21 cellular contexts compared by ENCODE assay signal in the genomic region with DNA sequence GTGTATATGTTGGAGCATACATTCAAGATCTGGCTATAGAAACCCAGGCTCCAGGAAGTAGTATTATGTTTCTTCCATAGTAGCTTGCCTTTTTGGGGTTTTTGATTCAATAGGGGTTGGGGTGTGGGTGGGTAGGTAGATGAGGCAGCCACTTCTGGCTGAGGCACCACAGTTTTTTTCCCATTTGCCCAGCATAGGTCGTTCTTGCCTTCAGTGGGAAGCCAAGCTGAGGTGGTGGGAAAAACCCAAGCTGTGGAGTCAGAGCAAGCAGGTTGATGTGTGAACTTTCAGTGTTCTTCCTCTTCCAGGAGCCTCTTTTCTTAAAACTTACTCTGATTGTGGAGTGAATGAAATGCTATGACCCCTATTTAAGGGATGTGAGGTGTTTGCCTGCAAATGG.
DNase-seq lines count a peak whose midpoint lies in the region; ATAC-seq and TF ChIP-seq lines count a peak whose summit lies in the region.
"Had no signal": no experiment of that assay in that cellular context is flagged by ENCODE, and none has a peak within 500 bp of the region (broad histone marks: within the 10 kb centered on the region; RNA-seq: fewer than 3 reads in every experiment).

No MANE protein-coding gene starts in this region.

- TF ChIP-seq CTCF in activated CD8-positive, alpha-beta T cell treated with anti-CD3 and anti-CD28 coated beads for 36 hours (IDR thresholded peaks at IDR 0.05): no peak
- TF ChIP-seq CTCF in A673 (conservative IDR thresholded peaks at IDR 0.05; ENCODE audit: low read depth, low read length): no peak

- no peak overlapping the region for H3K4me3 ChIP-seq in A673 (ENCODE audit: low read depth, low read length, poor library complexity, severe bottlenecking)
- H3K4me3 ChIP-seq: GM12878, HAP-1, PC-9 had no signal

- no peaks in the 10 kb centered on the region for H3K27me3 ChIP-seq in A673 (replicated peaks; ENCODE audit: insufficient read depth, low read depth, low read length, poor library complexity)

- peaks cover 30% of the 10 kb centered on the region for H3K4me1 Mint-ChIP-seq in activated CD8-positive, alpha-beta T cell treated with anti-CD3 and anti-CD28 coated beads for 36 hours (ENCODE audit: low read depth)
- no peaks in the 10 kb centered on the region for H3K4me1 Mint-ChIP-seq in activated CD8-positive, alpha-beta T cell treated with anti-CD3 and anti-CD28 coated beads, Interleukin-2, amount 10 ng/mL, durations not matched to agents 7 days and 5 days (ENCODE audit: low read depth)
- H3K4me1 Mint-ChIP-seq: CD14-positive monocyte had no signal

- ATAC-seq in activated CD8-positive, alpha-beta T cell treated with anti-CD3 and anti-CD28 coated beads for 36 hours: peak; percentile 66
- ATAC-seq in activated CD8-positive, alpha-beta T cell treated with anti-CD3 and anti-CD28 coated beads, Interleukin-2, amount 10 ng/mL, durations not matched to agents 7 days and 5 days: no peak
- ATAC-seq in left cardiac atrium: no peak
- ATAC-seq: GM12878 had no signal

- POLR2A ChIA-PET in activated CD8-positive, alpha-beta T cell treated with anti-CD3 and anti-CD28 coated beads for 36 hours (lab: Charles Lee): no interaction called here
- POLR2A ChIA-PET in activated CD8-positive, alpha-beta T cell treated with anti-CD3 and anti-CD28 coated beads, Interleukin-2, amount 10 ng/mL, durations not matched to agents 7 days and 5 days (lab: Charles Lee): no interaction called here
- POLR2A ChIA-PET in A673 (lab: Charles Lee; ENCODE audit: low non-redundant PET): no interaction called here

- no peak overlapping the region for H3K4me3 Mint-ChIP-seq in activated CD8-positive, alpha-beta T cell treated with anti-CD3 and anti-CD28 coated beads for 36 hours
- H3K4me3 Mint-ChIP-seq in activated CD8-positive, alpha-beta T cell treated with anti-CD3 and anti-CD28 coated beads, Interleukin-2, amount 10 ng/mL, durations not matched to agents 7 days and 5 days: no peak overlapping the region
- H3K4me3 Mint-ChIP-seq: CD14-positive monocyte had no signal

- BruUV-seq in A673 (replicated peaks; lab: Mats Ljungman, UMichigan): no TSS peak

- no peaks in the 10 kb centered on the region for H3K9me3 ChIP-seq in A673 (ENCODE audit: low read depth, low read length, poor library complexity, severe bottlenecking)
- H3K9me3 ChIP-seq: HAP-1 had no signal

- no peaks in the 10 kb centered on the region for H3K36me3 Mint-ChIP-seq in activated CD8-positive, alpha-beta T cell treated with anti-CD3 and anti-CD28 coated beads for 36 hours (ENCODE audit: low read depth)
- no peaks in the 10 kb centered on the region for H3K36me3 Mint-ChIP-seq in activated CD8-positive, alpha-beta T cell treated with anti-CD3 and anti-CD28 coated beads, Interleukin-2, amount 10 ng/mL, durations not matched to agents 7 days and 5 days (ENCODE audit: low read depth)
- H3K36me3 Mint-ChIP-seq: CD14-positive monocyte had no signal

- H3K27ac ChIP-seq in A673 (ENCODE audit: low read depth, low read length, poor library complexity, severe bottlenecking): no peak overlapping the region
- H3K27ac ChIP-seq: PC-9 had no signal

- no peak overlapping the region for H3K27ac Mint-ChIP-seq in activated CD8-positive, alpha-beta T cell treated with anti-CD3 and anti-CD28 coated beads for 36 hours
- H3K27ac Mint-ChIP-seq in activated CD8-positive, alpha-beta T cell treated with anti-CD3 and anti-CD28 coated beads, Interleukin-2, amount 10 ng/mL, durations not matched to agents 7 days and 5 days: no peak overlapping the region
- H3K27ac Mint-ChIP-seq: CD14-positive monocyte had no signal

- no peaks in the 10 kb centered on the region for H3K36me3 ChIP-seq in A673 (ENCODE audit: insufficient read depth, low read length, poor library complexity, severe bottlenecking)
- H3K36me3 ChIP-seq: HAP-1 had no signal

- no peaks in the 10 kb centered on the region for H3K4me1 ChIP-seq in A673 (ENCODE audit: insufficient read depth, low read length, poor library complexity, severe bottlenecking)
- H3K4me1 ChIP-seq: HAP-1 had no signal

- no peaks in the 10 kb centered on the region for H3K9me3 Mint-ChIP-seq in activated CD8-positive, alpha-beta T cell treated with anti-CD3 and anti-CD28 coated beads for 36 hours
- H3K9me3 Mint-ChIP-seq in activated CD8-positive, alpha-beta T cell treated with anti-CD3 and anti-CD28 coated beads, Interleukin-2, amount 10 ng/mL, durations not matched to agents 7 days and 5 days (ENCODE audit: insufficient read depth): no peaks in the 10 kb centered on the region

- CTCF ChIA-PET in activated CD8-positive, alpha-beta T cell treated with anti-CD3 and anti-CD28 coated beads for 36 hours (lab: Charles Lee): no interaction called here
- CTCF ChIA-PET in activated CD8-positive, alpha-beta T cell treated with anti-CD3 and anti-CD28 coated beads, Interleukin-2, amount 10 ng/mL, durations not matched to agents 7 days and 5 days (lab: Charles Lee): no interaction called here
- CTCF ChIA-PET in A673 (lab: Charles Lee): no interaction called here

- no peaks in the 10 kb centered on the region for H3K27me3 Mint-ChIP-seq in activated CD8-positive, alpha-beta T cell treated with anti-CD3 and anti-CD28 coated beads for 36 hours
- no peaks in the 10 kb centered on the region for H3K27me3 Mint-ChIP-seq in activated CD8-positive, alpha-beta T cell treated with anti-CD3 and anti-CD28 coated beads, Interleukin-2, amount 10 ng/mL, durations not matched to agents 7 days and 5 days (ENCODE audit: low read depth)

- intact Hi-C loops in activated CD8-positive, alpha-beta T cell treated with anti-CD3 and anti-CD28 coated beads for 36 hours (cut with micrococcal nuclease): no loop called here
- intact Hi-C loops in left cardiac atrium (cut with DNase I) (no loop called here), A673 (cut with micrococcal nuclease; ENCODE audit: unreplicated experiment) (no loop called here)

- peak; percentile 48 for DNase-seq in activated CD8-positive, alpha-beta T cell treated with anti-CD3 and anti-CD28 coated beads for 36 hours
- DNase-seq in activated CD8-positive, alpha-beta T cell treated with anti-CD3 and anti-CD28 coated beads, Interleukin-2, amount 10 ng/mL, durations not matched to agents 7 days and 5 days: no peak
- DNase-seq in stimulated activated CD4-positive, alpha-beta T cell treated with anti-CD3 and anti-CD28 coated beads, Interleukin-15, amount 100 ng/mL, for 24 hours: peak; percentile 48
- DNase-seq in stimulated activated CD4-positive, alpha-beta T cell treated with anti-CD3 and anti-CD28 coated beads, Interleukin-4, amount 100 ng/mL, for 1 hour: no peak
- DNase-seq in stimulated activated CD4-positive, alpha-beta T cell treated with anti-CD3 and anti-CD28 coated beads, TNF-alpha, amount 100 ng/mL, for 24 hours (ENCODE audit: low read depth in 3 of 3): peak in 2 of 3 experiments; percentile 5 to 26
- DNase-seq in left cardiac atrium: no peak
- DNase-seq in A673 (ENCODE audit: low spot score): no peak
- DNase-seq: ACHN, AML-193, DMS 273 treated with DMSO at 0.1 percent for 48 hours, GDM1, IMR-90, Karpas-422, MM.1S, NCI-H1105, NCI-H1694, NCI-H524, PC-9 had no signal

Comparison
In these comparisons a context has a peak if more than half of its experiments do, and no peak if none do; other contexts are left out.
1. DNase-seq: peak in activated CD8-positive, alpha-beta T cell treated with anti-CD3 and anti-CD28 coated beads for 36 hours (single experiment), stimulated activated CD4-positive, alpha-beta T cell treated with anti-CD3 and anti-CD28 coated beads, Interleukin-15, amount 100 ng/mL, for 24 hours (single experiment) and stimulated activated CD4-positive, alpha-beta T cell treated with anti-CD3 and anti-CD28 coated beads, TNF-alpha, amount 100 ng/mL, for 24 hours (2 of 3); none in activated CD8-positive, alpha-beta T cell treated with anti-CD3 and anti-CD28 coated beads, Interleukin-2, amount 10 ng/mL, durations not matched to agents 7 days and 5 days (single experiment), stimulated activated CD4-positive, alpha-beta T cell treated with anti-CD3 and anti-CD28 coated beads, Interleukin-4, amount 100 ng/mL, for 1 hour (single experiment), left cardiac atrium (single experiment) and A673 (single experiment).